ENCODE assay signal across 8 cellular contexts in genomic region chr18:13612111-13612997, GRCh38.
DNase-seq lines count a peak whose midpoint lies in the region; ATAC-seq and TF ChIP-seq lines count a peak whose summit lies in the region.

No MANE protein-coding gene starts in this region.

- no peak overlapping the region for H2BK12ac ChIP-seq in H9 (ENCODE audit: insufficient read length, low read depth, low read length)

- peaks cover 17 to 22% of the 10 kb centered on the region in 2 experiments for H3K4me1 Mint-ChIP-seq in H9

- peak overlapping the region; percentile 24 for H3K18ac ChIP-seq in H9 (ENCODE audit: insufficient read length, low read depth, low read length)

- no peaks in the 10 kb centered on the region for H3K23me2 ChIP-seq in H9 (ENCODE audit: insufficient read length, low read depth, low read length, poor library complexity, severe bottlenecking)

- H2BK15ac ChIP-seq in H9 (ENCODE audit: low read depth, low read length): no peak overlapping the region

- no peak overlapping the region for H3K23ac ChIP-seq in H9 (ENCODE audit: insufficient read length, low read depth, low read length)

- no peaks in the 10 kb centered on the region for H3K79me2 ChIP-seq in H9 (ENCODE audit: insufficient read depth, low read length)

- H4K91ac ChIP-seq in H9 (ENCODE audit: insufficient read length, low read depth, low read length): no peak overlapping the region

- no peak overlapping the region for H2BK5ac ChIP-seq in H9 (ENCODE audit: insufficient read length, low read length)

- no peaks in the 10 kb centered on the region for H3K9me3 ChIP-seq in H9 (ENCODE audit: control insufficient read depth, low read depth, low read length)

- peak overlapping the region; percentile 22; the same call in 1 of the 2 replicates for H3K14ac ChIP-seq in H9 (ENCODE audit: insufficient read depth, low read length)

- no peak overlapping the region for H3K9ac ChIP-seq in H9 (ENCODE audit: extremely low read depth, insufficient read length, low read length)

- H3T11ph ChIP-seq in H9 (ENCODE audit: low read length): no peak overlapping the region

- peak; percentile 96 for DNase-seq in GM12865 (ENCODE audit: low read depth)
- no peak for DNase-seq in H9
- DNase-seq in NCI-H2227 (lab: John Stamatoyannopoulos, UW; ENCODE audit: unreplicated experiment): peak; percentile 21
- peak; percentile 84 for DNase-seq in activated T-cell treated with anti-CD3 and anti-CD28 coated beads, Interleukin-2, amount 50 U/mL, for 48 hours
- DNase-seq in left cardiac atrium: no peak
- DNase-seq in stimulated activated CD4-positive, alpha-beta T cell treated with anti-CD3 and anti-CD28 coated beads, Interleukin-15, amount 100 ng/mL, for 1 hour (ENCODE audit: low read depth in 1 of 2, low spot score in 1 of 2): peak; percentile 36 to 44
- DNase-seq in erythroblast (lab: John Stamatoyannopoulos, UW): no peak
- DNase-seq in DMS114 treated with DMSO at 0.1 percent for 48 hours (lab: John Stamatoyannopoulos, UW; ENCODE audit: unreplicated experiment): no peak

- H2BK120ac ChIP-seq in H9 (ENCODE audit: low read depth, low read length, poor library complexity, severe bottlenecking): no peak overlapping the region

- H3K56ac ChIP-seq in H9 (ENCODE audit: insufficient read length, low read depth, low read length): no peak overlapping the region

- no peaks in the 10 kb centered on the region for H4K20me1 ChIP-seq in H9 (ENCODE audit: control insufficient read depth, insufficient read depth, insufficient read length)

- H2AK5ac ChIP-seq in H9 (ENCODE audit: insufficient read length, low read length): no peak overlapping the region

- no CpG with 5 or more reads among the region's 20 CpGs for WGBS in H9 (ENCODE audit: extremely low coverage, insufficient read length, low lambda C conversion rate)

- no peaks in the 10 kb centered on the region; the same call in 1 of the 2 replicates for H3K27me3 ChIP-seq in H9 (ENCODE audit: insufficient read depth, low read length)

- H2AFZ ChIP-seq in H9 (ENCODE audit: low read length): no peak overlapping the region

- no peak overlapping the region for H3K4ac ChIP-seq in H9 (ENCODE audit: low read depth, low read length)

- TF ChIP-seq POLR2A in erythroblast (IDR thresholded peaks at IDR 0.05; ENCODE audit: low read length): no peak

- H2BK20ac ChIP-seq in H9 (ENCODE audit: low read depth, low read length, poor library complexity, severe bottlenecking): no peak overlapping the region

- H3K36me3 Mint-ChIP-seq in H9 (ENCODE audit: insufficient read depth in 1 of 3, low read depth in 3 of 3): no peaks in the 10 kb centered on the region

- no peaks in the 10 kb centered on the region for H3K4me1 ChIP-seq in H9 (ENCODE audit: insufficient read depth, low read length)

- no peak overlapping the region for H3K27ac ChIP-seq in H9 (ENCODE audit: insufficient read length, low read depth, low read length)

- intact Hi-C loops in left cardiac atrium (cut with DNase I): loop anchor here in 1 of 2 donors (5.0 to 10.0 kb wide), 2 partner anchors 112 to 395 kb away; partner anchors contain the start of genes FAM210A, LDLRAD4 and RNMT

- no peaks in the 10 kb centered on the region for H3K79me1 ChIP-seq in H9 (ENCODE audit: insufficient read depth, low read depth, low read length, poor library complexity, severe bottlenecking)

- H3K9me3 Mint-ChIP-seq in H9: no peaks in the 10 kb centered on the region

- no peak overlapping the region for H3K27ac Mint-ChIP-seq in H9

- peak overlapping the region; percentile 22 for H3K4me2 ChIP-seq in H9 (ENCODE audit: insufficient read depth, insufficient read length, low read length)

- no peak overlapping the region for H4K5ac ChIP-seq in H9 (ENCODE audit: insufficient read length, low read depth, low read length)

- H3K27me3 Mint-ChIP-seq in H9 (ENCODE audit: low read depth): peaks cover 16% of the 10 kb centered on the region

- peak overlapping the region; percentile 51 for H3K4me3 ChIP-seq in GM12865 (ENCODE audit: low read depth, low read length)

- H4K8ac ChIP-seq in H9 (replicated peaks; ENCODE audit: insufficient read length, low read depth, low read length): no peak overlapping the region

- peak; percentile 8 to 24 for ATAC-seq in left cardiac atrium

- TF ChIP-seq CTCF in GM12865 (IDR thresholded peaks at IDR 0.05; ENCODE audit: insufficient read depth, low read depth, low read length, missing control alignments): no peak
- TF ChIP-seq CTCF in H9 (conservative IDR thresholded peaks at IDR 0.05): no peak

- H3K4me3 Mint-ChIP-seq in H9: peak overlapping the region in 1 of 2 experiments; percentile 72; a peak in 2 of 5 replicates

Comparison
In these comparisons a context has a peak if more than half of its experiments do, and no peak if none do; other contexts are left out.
1. DNase-seq: peak in GM12865 (single experiment), NCI-H2227 (single experiment), activated T-cell treated with anti-CD3 and anti-CD28 coated beads, Interleukin-2, amount 50 U/mL, for 48 hours (2 of 2) and stimulated activated CD4-positive, alpha-beta T cell treated with anti-CD3 and anti-CD28 coated beads, Interleukin-15, amount 100 ng/mL, for 1 hour (2 of 2); none in H9 (single experiment), left cardiac atrium (single experiment), erythroblast (0 of 2) and DMS114 treated with DMSO at 0.1 percent for 48 hours (single experiment).